8 cellular contexts compared by ENCODE assay signal in genomic region chr7:150977382-150978135, GRCh38. TPM values are rescaled to one million over a fixed set of nuclear protein-coding genes. Genes with fewer than 3 reads are reported as not detected.
DNase-seq lines count a peak whose midpoint lies in the region; ATAC-seq, FAIRE-seq and TF ChIP-seq lines count a peak whose summit lies in the region.

No MANE protein-coding gene starts in this region.

- TF ChIP-seq CTCF in BE2C (IDR thresholded peaks at IDR 0.05; ENCODE audit: low read depth, low read length) (no peak), PC-9 (conservative IDR thresholded peaks at IDR 0.05) (no peak)

- H3K4me1 ChIP-seq in BE2C, result peaks cover 45% of the 10 kb centered on the region
- peaks cover 8 to 68% of the 10 kb centered on the region in 2 donors for H3K4me1 ChIP-seq in muscle layer of duodenum (ENCODE audit: control insufficient read depth in 1 of 2, insufficient read depth in 2 of 2, low read length in 2 of 2)
- 0 out of 2 replicates have a peak, but pooled peaks cover 4% of the 10 kb centered on the region for H3K4me1 ChIP-seq in PC-9 (replicated peaks; ENCODE audit: insufficient read depth)

- no peaks in the 10 kb centered on the region for H3F3A ChIP-seq in PC-9 (ENCODE audit: insufficient read depth, low read depth)

- H3K4me2 ChIP-seq in PC-9, result no peak overlapping the region

- H3K9me3 ChIP-seq in BE2C (no peaks in the 10 kb centered on the region), muscle layer of duodenum (ENCODE audit: control insufficient read depth in 1 of 2, low read length in 2 of 2) (no peaks in the 10 kb centered on the region), PC-9 (ENCODE audit: insufficient read depth, low read depth) (no peaks in the 10 kb centered on the region)

- H3K27ac Mint-ChIP-seq in activated naive CD8-positive, alpha-beta T cell treated with anti-CD3 and anti-CD28 coated beads, Interleukin-2, amount 10 ng/mL, durations not matched to agents 7 days and 5 days, result no peak overlapping the region

- POLR2A ChIA-PET in activated naive CD8-positive, alpha-beta T cell treated with anti-CD3 and anti-CD28 coated beads, Interleukin-2, amount 10 ng/mL, durations not matched to agents 7 days and 5 days (lab: Charles Lee), result no interaction called here
- POLR2A ChIA-PET in PC-9 (lab: Charles Lee; ENCODE audit: unreplicated experiment), result no interaction called here

- peak overlapping the region; percentile 75 for H3K4me3 Mint-ChIP-seq in activated naive CD8-positive, alpha-beta T cell treated with anti-CD3 and anti-CD28 coated beads, Interleukin-2, amount 10 ng/mL, durations not matched to agents 7 days and 5 days

- H2AFZ ChIP-seq in PC-9, result no peak overlapping the region

- peak; percentile 52 for DNase-seq in BE2C
- peak; percentile 84 for DNase-seq in H7
- DNase-seq in activated naive CD8-positive, alpha-beta T cell treated with anti-CD3 and anti-CD28 coated beads, Interleukin-2, amount 10 ng/mL, durations not matched to agents 7 days and 5 days, result no peak
- no peak for DNase-seq in RCC 7860 (ENCODE audit: low spot score)
- no peak for DNase-seq in PC-9
- DNase-seq in stimulated activated CD4-positive, alpha-beta T cell treated with anti-CD3 and anti-CD28 coated beads, Interleukin-12 subunit alpha, Interleukin-12 subunit beta, amount 100 ng/mL, for 4 hours, result no peak

- CTCF ChIA-PET in PC-9 (lab: Charles Lee), result interaction anchor here (1.0 kb wide), 1 partner anchor 41 kb away, joined by 3 read pairs; no protein-coding TSS in a partner anchor

- no peaks in the 10 kb centered on the region for H3K9me3 Mint-ChIP-seq in activated naive CD8-positive, alpha-beta T cell treated with anti-CD3 and anti-CD28 coated beads, Interleukin-2, amount 10 ng/mL, durations not matched to agents 7 days and 5 days

- H3K27ac ChIP-seq in muscle layer of duodenum (ENCODE audit: low read length) (no peak overlapping the region), PC-9 (no peak overlapping the region)

- peaks cover 17% of the 10 kb centered on the region for H3K36me3 ChIP-seq in BE2C
- no peaks in the 10 kb centered on the region for H3K36me3 ChIP-seq in H7 (replicated peaks; ENCODE audit: control insufficient read depth, insufficient read depth, low read length)
- H3K36me3 ChIP-seq in muscle layer of duodenum (ENCODE audit: control insufficient read depth in 1 of 2, insufficient read depth in 2 of 2, low read length in 2 of 2), result no peaks in the 10 kb centered on the region
- no peaks in the 10 kb centered on the region for H3K36me3 ChIP-seq in PC-9 (ENCODE audit: low read depth)

- H3K4me1 Mint-ChIP-seq in activated naive CD8-positive, alpha-beta T cell treated with anti-CD3 and anti-CD28 coated beads, Interleukin-2, amount 10 ng/mL, durations not matched to agents 7 days and 5 days, result peaks cover 16% of the 10 kb centered on the region

- peaks cover 1% of the 10 kb centered on the region for H3K36me3 Mint-ChIP-seq in activated naive CD8-positive, alpha-beta T cell treated with anti-CD3 and anti-CD28 coated beads, Interleukin-2, amount 10 ng/mL, durations not matched to agents 7 days and 5 days

- H3K27me3 ChIP-seq in BE2C (no peaks in the 10 kb centered on the region), H7 (ENCODE audit: control insufficient read depth, insufficient read depth, low read length) (peaks cover 53% of the 10 kb centered on the region), muscle layer of duodenum (ENCODE audit: low read depth, low read length) (peaks cover 8% of the 10 kb centered on the region), PC-9 (ENCODE audit: insufficient read depth, low read depth) (peaks cover 52% of the 10 kb centered on the region)

- no peaks in the 10 kb centered on the region for H3K9me2 ChIP-seq in PC-9 (ENCODE audit: insufficient read depth)

- intact Hi-C loops in PC-9 (cut with micrococcal nuclease; ENCODE audit: unreplicated experiment), result loop anchor here (10.0 kb wide), 1 partner anchor 107 kb away; the partner anchor contains the start of genes AGAP3, FASTK and TMUB1

- no peak for FAIRE-seq in RCC 7860 (lab: Jason Lieb, UNC)

- H4K20me1 ChIP-seq in PC-9 (ENCODE audit: insufficient read depth), result no peaks in the 10 kb centered on the region; the same call in 1 of the 2 replicates

- no TSS peak for BruUV-seq in PC-9 (replicated peaks; lab: Mats Ljungman, UMichigan)

- H3K79me2 ChIP-seq in PC-9 (ENCODE audit: low read depth), result no peaks in the 10 kb centered on the region

- peak overlapping the region; percentile 72 for H3K4me3 ChIP-seq in BE2C (ENCODE audit: low read depth, low read length)
- peak overlapping the region; percentile 40 for H3K4me3 ChIP-seq in H7 (ENCODE audit: insufficient read depth, low read depth, low read length)
- H3K4me3 ChIP-seq in muscle layer of duodenum (ENCODE audit: low read depth in 1 of 2, low read length in 2 of 2), result peak overlapping the region; percentile 33 to 69
- H3K4me3 ChIP-seq in PC-9, result no peak overlapping the region

- no peak for ATAC-seq in activated naive CD8-positive, alpha-beta T cell treated with anti-CD3 and anti-CD28 coated beads, Interleukin-2, amount 10 ng/mL, durations not matched to agents 7 days and 5 days (ENCODE audit: low read depth)
- ATAC-seq in HG02588 (IDR thresholded peaks at IDR 0.05; ENCODE audit: unreplicated experiment), result no peak

- H3K27me3 Mint-ChIP-seq in activated naive CD8-positive, alpha-beta T cell treated with anti-CD3 and anti-CD28 coated beads, Interleukin-2, amount 10 ng/mL, durations not matched to agents 7 days and 5 days, result peaks cover 61% of the 10 kb centered on the region

RNA-seq across cellular contexts. Expression of gene KCNH2, which starts 0.6 kb away (rescaled TPM):
- polyA plus RNA-seq in BE2C (2012; ENCODE audit: insufficient read depth, insufficient read length, low read depth), result 637 TPM
- total RNA-seq in H7 (2014; rRNA removed; shearing (Covaris generic)), result 9.3 and 9.5 TPM in 2 replicates
- total RNA-seq in activated naive CD8-positive, alpha-beta T cell treated with anti-CD3 and anti-CD28 coated beads, Interleukin-2, amount 10 ng/mL, durations not matched to agents 7 days and 5 days, result under 1 TPM; 0.50 to 0.54 TPM
- total RNA-seq in PC-9 (2021), result 1.5 and 1.6 TPM in 2 replicates

RNA-seq across cellular contexts. Expression of gene NOS3, which starts 13.3 kb away (rescaled TPM):
- polyA plus RNA-seq in BE2C (2012; ENCODE audit: insufficient read depth, insufficient read length, low read depth), result 19.0 TPM
- 15.5 and 16.5 TPM in 2 replicates for total RNA-seq in H7 (2014; rRNA removed; shearing (Covaris generic))
- 10 to 100 TPM; 12.5 to 15.8 TPM for total RNA-seq in activated naive CD8-positive, alpha-beta T cell treated with anti-CD3 and anti-CD28 coated beads, Interleukin-2, amount 10 ng/mL, durations not matched to agents 7 days and 5 days
- total RNA-seq in PC-9 (2021), result 1.8 and 3.2 TPM in 2 replicates

RNA-seq across cellular contexts. Expression of gene ATG9B, which starts 46.7 kb away (rescaled TPM):
- polyA plus RNA-seq in BE2C (2012; ENCODE audit: insufficient read depth, insufficient read length, low read depth), result 41.6 TPM
- total RNA-seq in H7 (2014; rRNA removed; shearing (Covaris generic)), result 1.7 TPM in 2 replicates
- total RNA-seq in activated naive CD8-positive, alpha-beta T cell treated with anti-CD3 and anti-CD28 coated beads, Interleukin-2, amount 10 ng/mL, durations not matched to agents 7 days and 5 days, result 10 to 100 TPM; 11.1 to 11.6 TPM
- 9.7 and 13.7 TPM in 2 replicates for total RNA-seq in PC-9 (2021)

RNA-seq across cellular contexts. Expression of gene ABCB8, which starts 50.7 kb away (rescaled TPM):
- 56.9 TPM for polyA plus RNA-seq in BE2C (2012; ENCODE audit: insufficient read depth, insufficient read length, low read depth)
- total RNA-seq in H7 (2014; rRNA removed; shearing (Covaris generic)), result 26.7 and 29.7 TPM in 2 replicates
- 10 to 100 TPM; 48.1 to 48.3 TPM for total RNA-seq in activated naive CD8-positive, alpha-beta T cell treated with anti-CD3 and anti-CD28 coated beads, Interleukin-2, amount 10 ng/mL, durations not matched to agents 7 days and 5 days
- total RNA-seq in PC-9 (2021), result 51.8 and 61.9 TPM in 2 replicates

Comparison
In these comparisons a context has a peak if more than half of its experiments do, and no peak if none do; other contexts are left out.
1. DNase-seq: peak in BE2C (single experiment) and H7 (single experiment); none in activated naive CD8-positive, alpha-beta T cell treated with anti-CD3 and anti-CD28 coated beads, Interleukin-2, amount 10 ng/mL, durations not matched to agents 7 days and 5 days (single experiment), RCC 7860 (single experiment), PC-9 (0 of 2) and stimulated activated CD4-positive, alpha-beta T cell treated with anti-CD3 and anti-CD28 coated beads, Interleukin-12 subunit alpha, Interleukin-12 subunit beta, amount 100 ng/mL, for 4 hours (single experiment).